ENCODE assay signal across 8 cellular contexts in genomic region chr19:1651061-1651547, GRCh38.
DNase-seq lines count a peak whose midpoint lies in the region; ATAC-seq lines count a peak whose summit lies in the region.

No MANE protein-coding gene starts in this region.

- peaks cover 41% of the 10 kb centered on the region for H3K36me3 ChIP-seq in NT2/D1 (ENCODE audit: insufficient read depth, insufficient read length, low read length)
- peaks cover 31% of the 10 kb centered on the region for H3K36me3 ChIP-seq in iPS DF 6.9 (ENCODE audit: control insufficient read depth, insufficient read depth, low read length)

- H3K4me1 ChIP-seq in NT2/D1 (ENCODE audit: insufficient read depth, insufficient read length) = peaks cover 32% of the 10 kb centered on the region
- peaks cover 2% of the 10 kb centered on the region; the same call in 1 of the 2 replicates for H3K4me1 ChIP-seq in iPS DF 6.9 (ENCODE audit: control insufficient read depth, insufficient read depth, low read length)

- H3K9me3 ChIP-seq in NT2/D1 (ENCODE audit: insufficient read depth, low read length) (peaks cover 14% of the 10 kb centered on the region; the same call in 1 of the 2 replicates), iPS DF 6.9 (ENCODE audit: control insufficient read depth, insufficient read depth, low read length) (no peaks in the 10 kb centered on the region)

- H3K27ac ChIP-seq in iPS DF 6.9 (ENCODE audit: low read length) = no peak overlapping the region

- H3K4me3 ChIP-seq in NT2/D1 (ENCODE audit: insufficient read length, low read depth) = peak overlapping the region; percentile 76
- H3K4me3 ChIP-seq in iPS DF 6.9 (ENCODE audit: low read length) = peak overlapping the region; percentile 82

- ATAC-seq in GM21447 (IDR thresholded peaks at IDR 0.05; ENCODE audit: unreplicated experiment) = no peak

- peak; percentile 43 for DNase-seq in ELF-1 (ENCODE audit: low read depth, low spot score)
- DNase-seq in NT2/D1 (ENCODE audit: low read depth, low spot score) = no peak
- DNase-seq in activated gamma-delta T cell (lab: John Stamatoyannopoulos, UW) = peak; percentile 40
- DNase-seq in iPS DF 6.9 (ENCODE audit: low read depth, low spot score) = no peak
- peak; percentile 45 for DNase-seq in stimulated activated CD4-positive, alpha-beta T cell treated with anti-CD3 and anti-CD28 coated beads, Interleukin-1b, Interleukin-23, amount 100 ng/mL, for 48 hours
- no peak for DNase-seq in DMS79 treated with DMSO at 0.1 percent for 48 hours (lab: John Stamatoyannopoulos, UW)
- DNase-seq in NCI-H345 treated with DMSO at 0.1 percent for 48 hours (lab: John Stamatoyannopoulos, UW; ENCODE audit: unreplicated experiment) = no peak

- H3K27me3 ChIP-seq in NT2/D1 (ENCODE audit: insufficient read depth, insufficient read length) (no peaks in the 10 kb centered on the region), iPS DF 6.9 (ENCODE audit: control insufficient read depth, insufficient read depth, low read length) (no peaks in the 10 kb centered on the region)

- no CpG with 5 or more reads among the region's 21 CpGs for WGBS in iPS DF 6.9 (ENCODE audit: insufficient coverage, insufficient read length)

- peak overlapping the region; percentile 90 for H3K9ac ChIP-seq in NT2/D1 (ENCODE audit: insufficient read length, low read depth)

Comparison
In these comparisons a context has a peak if more than half of its experiments do, and no peak if none do; other contexts are left out.
1. DNase-seq: peak in ELF-1 (single experiment), activated gamma-delta T cell (single experiment) and stimulated activated CD4-positive, alpha-beta T cell treated with anti-CD3 and anti-CD28 coated beads, Interleukin-1b, Interleukin-23, amount 100 ng/mL, for 48 hours (single experiment); none in NT2/D1 (single experiment), iPS DF 6.9 (single experiment), DMS79 treated with DMSO at 0.1 percent for 48 hours (single experiment) and NCI-H345 treated with DMSO at 0.1 percent for 48 hours (single experiment).